In the genomic region with DNA sequence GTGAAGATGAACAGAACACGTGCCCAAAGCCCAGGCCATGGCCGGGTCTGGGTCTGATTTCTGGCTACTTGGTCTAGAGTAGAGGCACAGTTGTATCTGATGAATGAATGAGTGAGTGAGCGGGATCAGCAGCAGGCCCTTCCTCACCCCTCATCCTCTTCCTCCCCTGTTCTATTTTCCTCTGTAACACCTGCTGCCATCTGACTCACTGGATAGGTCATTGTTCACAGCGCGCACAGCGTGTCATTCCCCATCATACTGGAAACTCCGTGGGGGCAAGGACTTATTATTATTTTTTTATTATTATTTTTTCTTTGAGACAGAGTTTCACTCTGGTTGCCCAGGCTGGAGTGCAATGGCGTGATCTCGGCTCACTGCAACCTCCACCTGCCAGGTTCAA, we compare ENCODE assay signal across 21 cellular contexts. TPM values are rescaled to one million over a fixed set of nuclear protein-coding genes. Genes with fewer than 3 reads are reported as not detected.
A peak's percentile ranks its signal among the peaks of the same experiment; 100 is the strongest.
DNase-seq lines count a peak whose midpoint lies in the region; ATAC-seq and TF ChIP-seq lines count a peak whose summit lies in the region.
"Had no signal": no experiment of that assay in that cellular context is flagged by ENCODE, and none has a peak within 500 bp of the region (broad histone marks: within the 10 kb centered on the region; RNA-seq: fewer than 3 reads in every experiment).

No MANE protein-coding gene starts in this region.

- no peaks in the 10 kb centered on the region for H3K27me3 ChIP-seq in left lung
- peaks cover 0 to 44% (median 0%) of the 10 kb centered on the region in 3 donors for H3K27me3 ChIP-seq in stomach
- no peaks in the 10 kb centered on the region for H3K27me3 ChIP-seq in Caco-2 (replicated peaks; ENCODE audit: control insufficient read depth, insufficient read depth, low read length)

- no peak for TF ChIP-seq POLR2A in stomach (IDR thresholded peaks at IDR 0.05)

- H3K27ac ChIP-seq in left lung: peak overlapping the region; percentile 73 to 93
- peak overlapping the region in 4 of 5 donors; percentile 17 to 86 (median 64) for H3K27ac ChIP-seq in stomach
- H3K27ac ChIP-seq: tibial artery had no signal

- DNase-seq in activated CD8-positive, alpha-beta memory T cell treated with anti-CD3 and anti-CD28 coated beads, Interleukin-2, amount 50 U/mL, for 48 hours: peak; percentile 42
- no peak for DNase-seq in activated CD8-positive, alpha-beta memory T cell treated with anti-CD3 and anti-CD28 coated beads for 24 hours
- no peak for DNase-seq in activated CD8-positive, alpha-beta T cell treated with anti-CD3 and anti-CD28 coated beads for 36 hours
- DNase-seq in left lung (no peak), stomach (no peak), NCI-H524 (lab: John Stamatoyannopoulos, UW) (no peak), Caco-2 (no peak), GF-D8 (lab: John Stamatoyannopoulos, UW) (no peak)
- DNase-seq: caudate nucleus; foreskin melanocyte; left ventricle myocardium superior; naive thymus-derived CD8-positive, alpha-beta T cell; NCI-H1694 treated with DMSO at 0.1 percent for 48 hours; NCI-H446 treated with DMSO at 0.1 percent for 48 hours had no signal

- H3K4me1 ChIP-seq in left lung (peaks cover 9 to 41% of the 10 kb centered on the region in 2 donors), stomach (peaks cover 0 to 19% (median 13%) of the 10 kb centered on the region in 4 donors), Caco-2 (no peaks in the 10 kb centered on the region)

- H3K4me3 ChIP-seq in left lung (no peak overlapping the region), stomach (no peak overlapping the region), Caco-2 (ENCODE audit: low read depth, low read length) (no peak overlapping the region)
- H3K4me3 ChIP-seq: GM23338, tibial artery had no signal

- peaks cover 16% of the 10 kb centered on the region for H3K4me1 Mint-ChIP-seq in activated CD8-positive, alpha-beta T cell treated with anti-CD3 and anti-CD28 coated beads for 36 hours (ENCODE audit: low read depth)
- H3K4me1 Mint-ChIP-seq in Caco-2 (ENCODE audit: low read depth, unreplicated experiment): no peaks in the 10 kb centered on the region

- no peak for TF ChIP-seq CTCF in activated CD8-positive, alpha-beta T cell treated with anti-CD3 and anti-CD28 coated beads for 36 hours (IDR thresholded peaks at IDR 0.05)
- TF ChIP-seq CTCF in left lung (IDR thresholded peaks at IDR 0.05) (no peak), stomach (IDR thresholded peaks at IDR 0.05) (no peak), Caco-2 (IDR thresholded peaks at IDR 0.05; ENCODE audit: insufficient read depth in 1 of 2, low read depth in 1 of 2, low read length in 1 of 2, severe bottlenecking in 1 of 2, unreplicated experiment in 1 of 2) (no peak)

- CTCF ChIA-PET in activated CD8-positive, alpha-beta T cell treated with anti-CD3 and anti-CD28 coated beads for 36 hours (lab: Charles Lee): interaction anchor here (1.5 to 1.8 kb wide), 2 partner anchors 19 to 103 kb away, joined by 3 to 6 read pairs; no protein-coding TSS in a partner anchor
- CTCF ChIA-PET in Caco-2 (lab: Charles Lee): interaction anchor here (1.5 kb wide), 1 partner anchor 67 kb away, joined by 3 read pairs; no protein-coding TSS in a partner anchor

- 79 to 85% (median 82%) methylated on average over 9 of the region's 9 CpGs for WGBS in stomach, 5 donors

- intact Hi-C loops in activated CD8-positive, alpha-beta T cell treated with anti-CD3 and anti-CD28 coated beads for 36 hours (cut with micrococcal nuclease): no loop called here
- intact Hi-C loops in left lung (cut with DNase I): no loop called here
- intact Hi-C loops in stomach (cut with DNase I; ENCODE audit: low total_unique reads): no loop called here
- intact Hi-C loops in Caco-2 (cut with micrococcal nuclease; ENCODE audit: unreplicated experiment): no loop called here

- no peak for TF ChIP-seq EP300 in stomach (IDR thresholded peaks at IDR 0.05)

- BruUV-seq in Caco-2 (replicated peaks; lab: Mats Ljungman, UMichigan): no TSS peak

- H3K27ac Mint-ChIP-seq in activated CD8-positive, alpha-beta T cell treated with anti-CD3 and anti-CD28 coated beads for 36 hours: peak overlapping the region; percentile 79
- H3K27ac Mint-ChIP-seq in Caco-2 (ENCODE audit: unreplicated experiment): no peak overlapping the region
- H3K27ac Mint-ChIP-seq: GM23338 had no signal

- no peaks in the 10 kb centered on the region for H3K9me3 ChIP-seq in left lung
- no peaks in the 10 kb centered on the region for H3K9me3 ChIP-seq in stomach
- no peaks in the 10 kb centered on the region for H3K9me3 ChIP-seq in Caco-2
- H3K9me3 ChIP-seq: tibial artery had no signal

- H3K36me3 Mint-ChIP-seq in activated CD8-positive, alpha-beta T cell treated with anti-CD3 and anti-CD28 coated beads for 36 hours (ENCODE audit: low read depth): no peaks in the 10 kb centered on the region
- H3K36me3 Mint-ChIP-seq in Caco-2 (ENCODE audit: insufficient read depth, unreplicated experiment): peaks cover 7% of the 10 kb centered on the region
- H3K36me3 Mint-ChIP-seq: naive thymus-derived CD8-positive, alpha-beta T cell had no signal

- H3K9me3 Mint-ChIP-seq in activated CD8-positive, alpha-beta T cell treated with anti-CD3 and anti-CD28 coated beads for 36 hours: no peaks in the 10 kb centered on the region
- peaks cover 17% of the 10 kb centered on the region for H3K9me3 Mint-ChIP-seq in Caco-2 (ENCODE audit: unreplicated experiment)

- no peak for ATAC-seq in activated CD8-positive, alpha-beta T cell treated with anti-CD3 and anti-CD28 coated beads for 36 hours
- ATAC-seq in left lung: no peak
- ATAC-seq: naive thymus-derived CD8-positive, alpha-beta T cell had no signal

- POLR2A ChIA-PET in activated CD8-positive, alpha-beta T cell treated with anti-CD3 and anti-CD28 coated beads for 36 hours (lab: Charles Lee): interaction anchor here (0.7 kb wide), 1 partner anchor 8 kb away, joined by 3 read pairs; no protein-coding TSS in a partner anchor
- POLR2A ChIA-PET in Caco-2 (lab: Charles Lee): no interaction called here

- H3K27me3 Mint-ChIP-seq in activated CD8-positive, alpha-beta T cell treated with anti-CD3 and anti-CD28 coated beads for 36 hours: no peaks in the 10 kb centered on the region
- H3K27me3 Mint-ChIP-seq in Caco-2 (ENCODE audit: insufficient read depth, unreplicated experiment): peaks cover 7% of the 10 kb centered on the region

- H3K4me3 Mint-ChIP-seq in activated CD8-positive, alpha-beta T cell treated with anti-CD3 and anti-CD28 coated beads for 36 hours: no peak overlapping the region
- no peak overlapping the region for H3K4me3 Mint-ChIP-seq in Caco-2 (ENCODE audit: unreplicated experiment)
- H3K4me3 Mint-ChIP-seq: GM23338; naive thymus-derived CD8-positive, alpha-beta T cell had no signal

- peaks cover 0 to 60% of the 10 kb centered on the region in 2 donors for H3K36me3 ChIP-seq in left lung
- H3K36me3 ChIP-seq in stomach: peaks cover 0 to 28% (median 3%) of the 10 kb centered on the region in 4 donors
- H3K36me3 ChIP-seq in Caco-2 (ENCODE audit: control insufficient read depth, insufficient read depth, low read length): no peaks in the 10 kb centered on the region
- H3K36me3 ChIP-seq: tibial artery had no signal

RNA-seq across cellular contexts. Expression of gene NCF4, which starts 13.9 kb away (rescaled TPM):
- 1 to 10 TPM; 2.5 to 2.9 TPM for total RNA-seq in activated CD8-positive, alpha-beta T cell treated with anti-CD3 and anti-CD28 coated beads for 36 hours
- total RNA-seq in left lung (10 to 100 TPM; 13.0 to 68.1 TPM), stomach (10 to 100 TPM in 1 of 5 donors, 1 to 10 TPM in 3, not detected in 1; 5.0 to 32.1 (median 6.8) TPM), Caco-2 (2022) (not detected in 2 replicates)
- 10 to 100 TPM in 2 of 3 donors, 1 to 10 TPM in 1; 7.3 to 19.5 (median 16.3) TPM for polyA plus RNA-seq in stomach
- total RNA-seq: A673, GM23338, HT-29, renal cortical epithelial cell, SK-MEL-5 had no signal
- polyA plus RNA-seq: GM23338 had no signal

RNA-seq across cellular contexts. Expression of gene CSF2RB, which starts 38.7 kb away (rescaled TPM):
- under 1 TPM; 0.16 to 0.29 TPM for total RNA-seq in activated CD8-positive, alpha-beta T cell treated with anti-CD3 and anti-CD28 coated beads for 36 hours
- total RNA-seq in left lung (10 to 100 TPM; 11.5 to 47.5 TPM), stomach (10 to 100 TPM in 1 of 5 donors, 1 to 10 TPM in 4; 1.2 to 11.9 (median 3.6) TPM), Caco-2 (2022) (not detected in 2 replicates)
- polyA plus RNA-seq in stomach: 1 to 10 TPM in 2 of 3 donors, under 1 TPM in 1; 0.92 to 1.4 (median 1.2) TPM
- total RNA-seq: A673, GM23338, HT-29, SK-MEL-5 had no signal
- polyA plus RNA-seq: GM23338; naive thymus-derived CD8-positive, alpha-beta T cell had no signal

RNA-seq across cellular contexts. Expression of gene PVALB, which starts 57.9 kb away (rescaled TPM):
- not detected for total RNA-seq in activated CD8-positive, alpha-beta T cell treated with anti-CD3 and anti-CD28 coated beads for 36 hours
- total RNA-seq in left lung (under 1 TPM; 0.70 to 0.76 TPM), stomach (not detected), Caco-2 (2022) (not detected in 2 replicates)
- polyA plus RNA-seq in stomach: 1 to 10 TPM in 2 of 3 donors, under 1 TPM in 1; 0.95 to 4.1 (median 2.1) TPM
- total RNA-seq: A673; activated naive CD4-positive, alpha-beta T cell treated with anti-CD3 and anti-CD28 coated beads, Interleukin-2, amount 50 U/mL, for 72 hours; GM23338; HT-29; left ventricle myocardium superior; naive thymus-derived CD8-positive, alpha-beta T cell; renal cortical epithelial cell; SK-MEL-5 had no signal
- polyA plus RNA-seq: naive thymus-derived CD8-positive, alpha-beta T cell had no signal
